8 cellular contexts compared by ENCODE assay signal in the genomic region with DNA sequence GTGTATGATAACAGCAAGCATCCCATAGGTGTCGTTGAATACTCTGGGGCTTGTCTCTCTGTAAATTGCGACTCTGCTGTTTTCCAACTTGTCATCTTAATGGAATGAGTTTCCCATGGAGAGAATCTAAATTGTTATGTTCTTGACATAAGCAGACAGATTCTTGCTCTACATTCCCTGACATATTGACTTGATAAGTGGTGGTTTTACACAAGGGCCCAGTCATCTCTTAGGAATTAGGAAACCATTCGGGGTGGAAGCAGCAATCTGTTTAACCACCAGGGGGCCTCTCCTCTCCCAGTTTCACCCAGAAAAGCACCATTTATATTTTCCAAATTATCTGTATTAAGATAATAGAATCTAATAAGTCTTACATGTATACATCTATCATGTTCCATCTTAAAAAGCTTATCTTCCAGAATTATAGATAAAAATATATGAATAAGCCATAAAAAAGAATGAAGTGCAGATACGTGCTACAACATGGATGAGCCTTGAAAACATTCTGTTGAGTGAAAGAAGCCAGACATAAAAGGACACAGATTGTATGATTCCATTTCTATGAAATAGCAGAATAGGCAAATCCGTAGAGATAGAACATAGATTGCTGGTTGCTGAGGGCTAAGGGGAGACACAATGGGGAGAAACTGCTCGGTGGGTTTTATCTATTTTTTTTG. TPM values are rescaled to one million over a fixed set of nuclear protein-coding genes. Genes with fewer than 3 reads are reported as not detected.
DNase-seq lines count a peak whose midpoint lies in the region; ATAC-seq and TF ChIP-seq lines count a peak whose summit lies in the region.

No MANE protein-coding gene starts in this region.

- no peak overlapping the region for H3K4me3 Mint-ChIP-seq in activated CD4-positive, alpha-beta memory T cell treated with anti-CD3 and anti-CD28 coated beads, Interleukin-2, amount 10 ng/mL, durations not matched to agents 7 days and 5 days

- no peaks in the 10 kb centered on the region for H3K27me3 Mint-ChIP-seq in activated CD4-positive, alpha-beta memory T cell treated with anti-CD3 and anti-CD28 coated beads, Interleukin-2, amount 10 ng/mL, durations not matched to agents 7 days and 5 days

- intact Hi-C loops in heart right ventricle (cut with DNase I), result loop anchor here in 6 of 10 donors (5.0 to 10.0 kb wide), 5 partner anchors 62 to 335 kb away; a partner anchor contains a TSS
- intact Hi-C loops in gastrocnemius medialis (cut with DNase I; ENCODE audit: low total_unique reads), result no loop called here

- POLR2A ChIA-PET in activated CD4-positive, alpha-beta memory T cell treated with anti-CD3 and anti-CD28 coated beads, Interleukin-2, amount 10 ng/mL, durations not matched to agents 7 days and 5 days (lab: Charles Lee), result no interaction called here

- ATAC-seq in heart right ventricle, result peak in 4 of 8 donors; percentile 56 to 70 (median 64)
- no peak for ATAC-seq in gastrocnemius medialis

- H3K4me3 ChIP-seq in heart right ventricle (no peak overlapping the region), gastrocnemius medialis (no peak overlapping the region)

- no peaks in the 10 kb centered on the region for H3K9me3 Mint-ChIP-seq in activated CD4-positive, alpha-beta memory T cell treated with anti-CD3 and anti-CD28 coated beads, Interleukin-2, amount 10 ng/mL, durations not matched to agents 7 days and 5 days

- peak overlapping the region in 1 of 10 donors; percentile 9 for H3K27ac ChIP-seq in heart right ventricle
- H3K27ac ChIP-seq in gastrocnemius medialis, result no peak overlapping the region

- TF ChIP-seq POLR2A in gastrocnemius medialis (IDR thresholded peaks at IDR 0.05), result no peak

- in situ Hi-C loops in gastrocnemius medialis (cut with MboI; ENCODE audit: low sequenced_read_pairs in 4 of 4), result no loop called here

- no peaks in the 10 kb centered on the region for H3K4me1 Mint-ChIP-seq in activated CD4-positive, alpha-beta memory T cell treated with anti-CD3 and anti-CD28 coated beads, Interleukin-2, amount 10 ng/mL, durations not matched to agents 7 days and 5 days

- H3K27me3 ChIP-seq in heart right ventricle (no peaks in the 10 kb centered on the region), gastrocnemius medialis (no peaks in the 10 kb centered on the region)

- no peaks in the 10 kb centered on the region for H3K9me3 ChIP-seq in heart right ventricle
- no peaks in the 10 kb centered on the region for H3K9me3 ChIP-seq in gastrocnemius medialis

- WGBS in heart right ventricle, 2 donors, result 69 to 73% methylated on average over 6 of the region's 6 CpGs

- CTCF ChIA-PET in activated CD4-positive, alpha-beta memory T cell treated with anti-CD3 and anti-CD28 coated beads, Interleukin-2, amount 10 ng/mL, durations not matched to agents 7 days and 5 days (lab: Charles Lee), result interaction anchor here (1.0 to 3.4 kb wide), 2 partner anchors 12 to 319 kb away, joined by 3 to 21 read pairs; no protein-coding TSS in a partner anchor

- peaks cover 0 to 20% (median 6%) of the 10 kb centered on the region in 9 donors for H3K4me1 ChIP-seq in heart right ventricle
- peaks cover 22 to 25% of the 10 kb centered on the region in 2 donors for H3K4me1 ChIP-seq in gastrocnemius medialis

- H3K27ac Mint-ChIP-seq in activated CD4-positive, alpha-beta memory T cell treated with anti-CD3 and anti-CD28 coated beads, Interleukin-2, amount 10 ng/mL, durations not matched to agents 7 days and 5 days, result no peak overlapping the region

- peaks cover 6 to 99% (median 46%) of the 10 kb centered on the region in 9 donors for H3K36me3 ChIP-seq in heart right ventricle
- peaks cover 0 to 56% of the 10 kb centered on the region in 2 donors for H3K36me3 ChIP-seq in gastrocnemius medialis

- peak; percentile 22 to 28 for DNase-seq in stimulated activated CD4-positive, alpha-beta T cell treated with anti-CD3 and anti-CD28 coated beads, Interleukin-2, amount 100 ng/mL, for 24 hours
- DNase-seq in stimulated activated CD4-positive, alpha-beta T cell treated with anti-CD3 and anti-CD28 coated beads, Interleukin-12 subunit alpha, Interleukin-12 subunit beta, amount 100 ng/mL, for 4 hours, result no peak
- DNase-seq in NCI-H1417 (lab: John Stamatoyannopoulos, UW), result peak; percentile 53 to 83 (median 58)
- DNase-seq in activated CD4-positive, alpha-beta memory T cell treated with anti-CD3 and anti-CD28 coated beads, Interleukin-2, amount 10 ng/mL, durations not matched to agents 7 days and 5 days, result peak; percentile 20
- peak in 1 of 2 donors; percentile 16 for DNase-seq in heart right ventricle
- DNase-seq in gastrocnemius medialis, result no peak
- no peak for DNase-seq in activated CD4-positive, CD25-positive, alpha-beta regulatory T cell (lab: John Stamatoyannopoulos, UW)
- no peak for DNase-seq in cortex of kidney (lab: John Stamatoyannopoulos, UW)

- H3K36me3 Mint-ChIP-seq in activated CD4-positive, alpha-beta memory T cell treated with anti-CD3 and anti-CD28 coated beads, Interleukin-2, amount 10 ng/mL, durations not matched to agents 7 days and 5 days (ENCODE audit: low read depth), result peaks cover 76% of the 10 kb centered on the region

- peak; percentile 63 to 82 (median 74) for TF ChIP-seq CTCF in heart right ventricle (IDR thresholded peaks at IDR 0.05)
- peak; percentile 33 to 70 (median 51) for TF ChIP-seq CTCF in gastrocnemius medialis (IDR thresholded peaks at IDR 0.05 in 4 of 5, conservative IDR thresholded peaks at IDR 0.05 in 1 of 5)

RNA-seq across cellular contexts. Expression of a gene that starts 23.1 kb away (rescaled TPM):
- total RNA-seq in activated CD4-positive, alpha-beta memory T cell treated with anti-CD3 and anti-CD28 coated beads, Interleukin-2, amount 10 ng/mL, durations not matched to agents 7 days and 5 days, result 1 to 10 TPM; 1.7 to 2.2 TPM
- total RNA-seq in heart right ventricle (1 to 10 TPM; 5.1 to 10.0 (median 6.5) TPM), gastrocnemius medialis (1 to 10 TPM; 1.4 to 4.4 (median 3.0) TPM)
- 1 to 10 TPM; 1.8 to 5.9 TPM for polyA plus RNA-seq in heart right ventricle

RNA-seq across cellular contexts. Expression of a gene that starts 23.3 kb away (rescaled TPM):
- 100 to 1,000 TPM; 168 to 179 TPM for total RNA-seq in activated CD4-positive, alpha-beta memory T cell treated with anti-CD3 and anti-CD28 coated beads, Interleukin-2, amount 10 ng/mL, durations not matched to agents 7 days and 5 days
- total RNA-seq in heart right ventricle (100 to 1,000 TPM in 4 of 10 donors, 10 to 100 TPM in 6; 75.4 to 163 (median 95.2) TPM), gastrocnemius medialis (100 to 1,000 TPM in 3 of 4 donors, 10 to 100 TPM in 1; 85.7 to 132 (median 127) TPM)
- polyA plus RNA-seq in heart right ventricle, result 100 to 1,000 TPM in 1 of 2 donors, 10 to 100 TPM in 1; 30.9 to 166 TPM

RNA-seq across cellular contexts. Expression of a gene that starts 59.2 kb away (rescaled TPM):
- not detected for total RNA-seq in activated CD4-positive, alpha-beta memory T cell treated with anti-CD3 and anti-CD28 coated beads, Interleukin-2, amount 10 ng/mL, durations not matched to agents 7 days and 5 days
- 1 to 10 TPM in 1 of 10 donors, under 1 TPM in 1, not detected in 8; 0.85 to 2.5 TPM for total RNA-seq in heart right ventricle
- polyA plus RNA-seq in heart right ventricle, result 1 to 10 TPM in 1 of 2 donors, not detected in 1; 1.8 TPM
- total RNA-seq in gastrocnemius medialis, result not detected

Comparison
In these comparisons a context has a peak if more than half of its experiments do, and no peak if none do; other contexts are left out.
1. DNase-seq: peak in stimulated activated CD4-positive, alpha-beta T cell treated with anti-CD3 and anti-CD28 coated beads, Interleukin-2, amount 100 ng/mL, for 24 hours (2 of 2), NCI-H1417 (3 of 3) and activated CD4-positive, alpha-beta memory T cell treated with anti-CD3 and anti-CD28 coated beads, Interleukin-2, amount 10 ng/mL, durations not matched to agents 7 days and 5 days (single experiment); none in stimulated activated CD4-positive, alpha-beta T cell treated with anti-CD3 and anti-CD28 coated beads, Interleukin-12 subunit alpha, Interleukin-12 subunit beta, amount 100 ng/mL, for 4 hours (single experiment), gastrocnemius medialis (0 of 2), activated CD4-positive, CD25-positive, alpha-beta regulatory T cell (0 of 4) and cortex of kidney (single experiment).